ENCODE assay signal across 16 cellular contexts in the genomic region with DNA sequence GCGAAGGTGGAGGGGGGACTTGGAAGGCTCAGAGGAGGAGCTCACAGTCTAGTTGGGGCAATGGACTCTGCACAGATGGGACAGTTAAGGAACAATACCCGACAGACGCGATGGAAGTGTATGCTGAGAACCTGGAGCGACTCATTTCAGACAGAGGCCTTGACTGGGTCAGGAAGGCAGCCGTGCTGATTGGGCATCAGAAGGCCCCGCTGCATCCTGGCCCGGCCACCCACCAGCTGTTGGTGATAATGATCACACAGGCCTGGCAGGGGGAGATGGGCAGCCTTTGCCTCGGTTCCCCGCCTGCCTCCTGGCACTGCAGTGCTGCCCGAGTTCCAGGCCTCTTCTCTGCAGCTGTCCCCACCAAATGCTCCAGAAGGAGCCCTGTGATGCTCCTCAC.
DNase-seq lines count a peak whose midpoint lies in the region; TF ChIP-seq lines count a peak whose summit lies in the region.
"Had no signal": no experiment of that assay in that cellular context is flagged by ENCODE, and none has a peak within 500 bp of the region (broad histone marks: within the 10 kb centered on the region; RNA-seq: fewer than 3 reads in every experiment).

No MANE protein-coding gene starts in this region.

- H3K9me3 Mint-ChIP-seq in neural crest cell: no peaks in the 10 kb centered on the region
- H3K9me3 Mint-ChIP-seq: CD4-positive, alpha-beta T cell had no signal

- H3K36me3 Mint-ChIP-seq in neural crest cell (ENCODE audit: low read depth): no peaks in the 10 kb centered on the region

- DNase-seq in DMS 273 (lab: John Stamatoyannopoulos, UW; ENCODE audit: unreplicated experiment): peak; percentile 88
- DNase-seq in DMS 273 treated with DMSO at 0.1 percent for 48 hours (lab: John Stamatoyannopoulos, UW): peak; percentile 88
- peak; percentile 57 for DNase-seq in cerebellum (ENCODE audit: low spot score)
- DNase-seq in neural crest cell (ENCODE audit: low read depth, low spot score): no peak
- DNase-seq in ureter (ENCODE audit: low spot score): no peak
- no peak for DNase-seq in AG20443 (ENCODE audit: low spot score)
- no peak for DNase-seq in colonic mucosa
- DNase-seq: ACHN; AML-193; CD4-positive, alpha-beta T cell; GM23248; HCEC 1CT had no signal

- no peaks in the 10 kb centered on the region for H3K36me3 ChIP-seq in colonic mucosa

- H3K9me3 ChIP-seq in colonic mucosa: no peaks in the 10 kb centered on the region
- H3K9me3 ChIP-seq: Caco-2 had no signal

- no peaks in the 10 kb centered on the region for H3K4me1 Mint-ChIP-seq in neural crest cell

- TF ChIP-seq CTCF in neural crest cell (conservative IDR thresholded peaks at IDR 0.05) (no peak), colonic mucosa (IDR thresholded peaks at IDR 0.05) (no peak)

- no peaks in the 10 kb centered on the region for H3K27me3 ChIP-seq in colonic mucosa

- H3K27ac ChIP-seq in colonic mucosa: no peak overlapping the region
- H3K27ac ChIP-seq: C4-2B, GM23248, HL-60 had no signal

- H3K27ac Mint-ChIP-seq in neural crest cell (ENCODE audit: unreplicated experiment): peak overlapping the region; percentile 67
- H3K27ac Mint-ChIP-seq: CD4-positive, alpha-beta T cell had no signal

- H3K4me1 ChIP-seq in colonic mucosa: no peaks in the 10 kb centered on the region

- H3K9ac ChIP-seq in colonic mucosa (ENCODE audit: low read depth in 2 of 2, low read length in 2 of 2): no peak overlapping the region
- H3K9ac ChIP-seq: GM23248 had no signal

- no peak overlapping the region for H3K4me3 Mint-ChIP-seq in neural crest cell
- H3K4me3 Mint-ChIP-seq: CD4-positive, alpha-beta T cell had no signal

- intact Hi-C loops in colonic mucosa (cut with DNase I): no loop called here

- H3K4me3 ChIP-seq in colonic mucosa: no peak overlapping the region
- H3K4me3 ChIP-seq: GM12878, GM23248 had no signal

- no peaks in the 10 kb centered on the region for H3K27me3 Mint-ChIP-seq in neural crest cell (ENCODE audit: low read depth)
- H3K27me3 Mint-ChIP-seq: CD4-positive, alpha-beta T cell had no signal

Comparison
In these comparisons a context has a peak if more than half of its experiments do, and no peak if none do; other contexts are left out.
1. DNase-seq: peak in DMS 273 (single experiment), DMS 273 treated with DMSO at 0.1 percent for 48 hours (single experiment) and cerebellum (single experiment); none in neural crest cell (single experiment), ureter (single experiment), AG20443 (single experiment) and colonic mucosa (single experiment).